ENCODE assay signal across 13 cellular contexts in the genomic region with DNA sequence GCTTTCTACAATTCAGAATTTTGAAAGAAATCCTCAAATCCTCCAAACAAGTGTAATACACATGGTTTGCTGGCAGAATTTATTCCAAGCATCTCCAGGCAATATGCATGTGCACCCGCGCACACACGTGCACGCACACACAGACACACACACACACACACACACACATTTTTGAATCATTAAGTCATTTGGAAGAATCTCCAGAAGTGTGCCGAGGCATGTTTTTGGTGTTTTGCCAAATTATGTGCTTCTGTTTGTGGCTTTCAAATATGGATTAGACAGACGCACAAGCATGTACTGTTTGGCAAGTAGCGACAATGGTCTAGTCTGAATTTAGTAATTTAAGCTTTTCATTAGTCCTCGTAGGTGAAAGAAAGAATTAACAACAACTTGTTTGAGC. TPM values are rescaled to one million over a fixed set of nuclear protein-coding genes. Genes with fewer than 3 reads are reported as not detected.
DNase-seq lines count a peak whose midpoint lies in the region; ATAC-seq and TF ChIP-seq lines count a peak whose summit lies in the region.
"Had no signal": no experiment of that assay in that cellular context is flagged by ENCODE, and none has a peak within 500 bp of the region (broad histone marks: within the 10 kb centered on the region; RNA-seq: fewer than 3 reads in every experiment).

No MANE protein-coding gene starts in this region.

- H3K4me1 ChIP-seq in ACC112 (ENCODE audit: control insufficient read depth, insufficient read depth, low read length, unreplicated experiment): peaks cover 96% of the 10 kb centered on the region
- H3K4me1 ChIP-seq: parathyroid adenoma had no signal

- H3K36me3 ChIP-seq in ACC112 (ENCODE audit: insufficient read depth, low read length): no peaks in the 10 kb centered on the region

- no peak overlapping the region for H2AFZ ChIP-seq in ACC112 (ENCODE audit: low read length, unreplicated experiment)
- H2AFZ ChIP-seq: parathyroid adenoma had no signal

- peaks cover 87% of the 10 kb centered on the region for H3K79me2 ChIP-seq in ACC112 (ENCODE audit: control insufficient read depth, insufficient read depth, low read length, unreplicated experiment)
- H3K79me2 ChIP-seq: parathyroid adenoma had no signal

- no peaks in the 10 kb centered on the region for H3K27me3 ChIP-seq in ACC112 (ENCODE audit: insufficient read depth, low read length)

- H3K4me3 ChIP-seq in ACC112 (ENCODE audit: low read depth, low read length): peak overlapping the region; percentile 58
- H3K4me3 ChIP-seq in cardiac fibroblast (replicated peaks in 1 of 2; ENCODE audit: low read depth in 2 of 2, low read length in 2 of 2): no peak overlapping the region

- ATAC-seq in left lobe of liver: peak; percentile 21
- no peak for ATAC-seq in HG03045 (IDR thresholded peaks at IDR 0.05; ENCODE audit: unreplicated experiment)
- ATAC-seq in GM18868 (IDR thresholded peaks at IDR 0.05; ENCODE audit: unreplicated experiment): no peak

- DNase-seq in NCI-H1105 treated with DMSO at 0.1 percent for 48 hours (lab: John Stamatoyannopoulos, UW) (peak; percentile 44), cardiac fibroblast (ENCODE audit: low read depth in 2 of 2) (peak; percentile 88 to 89), left lobe of liver (ENCODE audit: low spot score) (no peak), HK-2 (ENCODE audit: unreplicated experiment) (no peak), NCI-H524 treated with DMSO at 0.1 percent for 48 hours (lab: John Stamatoyannopoulos, UW) (no peak)
- DNase-seq: activated CD8-positive, alpha-beta memory T cell treated with anti-CD3 and anti-CD28 coated beads, Interleukin-2, amount 50 U/mL, for 4 hours; NCI-H1417 treated with DMSO at 0.1 percent for 48 hours; SIG-M5; stimulated activated CD8-positive, alpha-beta memory T cell treated with anti-CD3 and anti-CD28 coated beads, Interleukin-4, amount 100 ng/mL, for 48 hours had no signal

- H3K27ac ChIP-seq in ACC112 (ENCODE audit: low read depth, low read length): peak overlapping the region; percentile 75
- H3K27ac ChIP-seq: parathyroid adenoma had no signal

- TF ChIP-seq CTCF in cardiac fibroblast (IDR thresholded peaks at IDR 0.05; ENCODE audit: low read depth, low read length): no peak

RNA-seq across cellular contexts. Expression of a gene that starts 36.7 kb away (rescaled TPM):
- 38.4 TPM for total RNA-seq in left lobe of liver

Comparison
In these comparisons a context has a peak if more than half of its experiments do, and no peak if none do; other contexts are left out.
1. DNase-seq: peak in NCI-H1105 treated with DMSO at 0.1 percent for 48 hours (single experiment) and cardiac fibroblast (2 of 2); none in left lobe of liver (single experiment), HK-2 (single experiment) and NCI-H524 treated with DMSO at 0.1 percent for 48 hours (single experiment).